16 cellular contexts compared by ENCODE assay signal in the genomic region with DNA sequence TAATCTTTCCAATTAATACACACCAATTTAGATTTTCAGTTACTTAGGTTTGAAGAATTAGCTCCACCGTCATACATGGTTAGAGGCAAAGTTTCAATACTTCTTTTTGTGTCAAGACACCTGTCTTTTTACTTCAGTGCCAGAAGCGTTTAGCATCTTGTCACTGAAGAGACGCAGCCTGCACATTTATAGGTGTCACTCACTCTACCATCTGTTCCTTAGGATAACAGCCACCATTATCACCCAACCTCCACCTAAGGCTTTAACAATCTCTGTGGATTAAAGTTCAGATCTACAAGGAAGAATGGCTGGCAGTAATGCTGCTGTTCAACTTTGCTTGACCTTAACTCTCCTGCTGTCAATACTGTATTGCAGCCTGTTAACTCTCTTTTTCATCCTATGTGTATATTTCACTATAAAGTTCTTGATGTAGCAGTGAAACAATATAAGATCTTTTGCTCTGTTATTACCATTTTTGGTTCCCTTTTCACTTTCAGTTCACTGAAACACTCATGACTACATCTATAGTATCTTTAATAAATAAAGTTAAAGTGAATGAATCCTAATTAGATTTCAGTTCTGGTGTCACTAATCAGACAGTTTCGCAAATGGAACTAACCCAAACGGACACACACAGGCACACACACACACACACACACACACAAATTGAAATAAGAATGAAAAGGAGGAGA.
DNase-seq lines count a peak whose midpoint lies in the region; ATAC-seq and TF ChIP-seq lines count a peak whose summit lies in the region.
"Had no signal": no experiment of that assay in that cellular context is flagged by ENCODE, and none has a peak within 500 bp of the region (broad histone marks: within the 10 kb centered on the region; RNA-seq: fewer than 3 reads in every experiment).

No MANE protein-coding gene starts in this region.

- H3K27me3 ChIP-seq in SJCRH30 (no peaks in the 10 kb centered on the region), GM23338 (ENCODE audit: insufficient read depth) (no peaks in the 10 kb centered on the region)

- H3K36me3 ChIP-seq in SJCRH30 (no peaks in the 10 kb centered on the region), GM23338 (ENCODE audit: insufficient read depth) (no peaks in the 10 kb centered on the region)
- H3K36me3 ChIP-seq: thoracic aorta had no signal

- H3K4me1 ChIP-seq in SJCRH30: peaks cover 10% of the 10 kb centered on the region
- H3K4me1 ChIP-seq in GM23338 (ENCODE audit: insufficient read depth): no peaks in the 10 kb centered on the region

- H3K9me2 ChIP-seq in GM23338 (ENCODE audit: insufficient read depth): no peaks in the 10 kb centered on the region

- H3K79me2 ChIP-seq in GM23338 (replicated peaks; ENCODE audit: insufficient read depth): no peaks in the 10 kb centered on the region

- no peaks in the 10 kb centered on the region for H3K9me3 Mint-ChIP-seq in GM23338
- no peaks in the 10 kb centered on the region for H3K9me3 Mint-ChIP-seq in Calu3 (ENCODE audit: low read depth, unreplicated experiment)

- H3K4me3 ChIP-seq in SJCRH30 (no peak overlapping the region), GM23338 (no peak overlapping the region)
- H3K4me3 ChIP-seq: thoracic aorta had no signal

- H3K27me3 Mint-ChIP-seq in GM23338 (ENCODE audit: insufficient read depth, low read depth, poor library complexity): no peaks in the 10 kb centered on the region
- no peaks in the 10 kb centered on the region for H3K27me3 Mint-ChIP-seq in Calu3 (ENCODE audit: unreplicated experiment)

- no TSS peak for BruUV-seq in Calu3 (replicated peaks; lab: Mats Ljungman, UMichigan)

- H3K27ac Mint-ChIP-seq in GM23338 (no peak overlapping the region), Calu3 (ENCODE audit: unreplicated experiment) (no peak overlapping the region)
- H3K27ac Mint-ChIP-seq: immature natural killer cell had no signal

- H3F3A ChIP-seq in GM23338 (replicated peaks; ENCODE audit: low read depth): no peaks in the 10 kb centered on the region

- H3K27ac ChIP-seq in SJCRH30: peak overlapping the region; percentile 6; the same call in 1 of the 2 replicates
- no peak overlapping the region for H3K27ac ChIP-seq in GM23338 (ENCODE audit: low read depth)
- H3K27ac ChIP-seq: thoracic aorta had no signal

- intact Hi-C loops in Calu3 (cut with micrococcal nuclease; ENCODE audit: unreplicated experiment): no loop called here

- CTCF ChIA-PET in Calu3 (lab: Charles Lee): no interaction called here

- ATAC-seq in GM21381 (IDR thresholded peaks at IDR 0.05; ENCODE audit: unreplicated experiment): peak; percentile 52
- ATAC-seq in HG03159 (IDR thresholded peaks at IDR 0.05; ENCODE audit: unreplicated experiment): peak; percentile 87
- ATAC-seq in GM23338: no peak
- ATAC-seq: HCT116, right cardiac atrium had no signal

- H3K4me1 Mint-ChIP-seq in GM23338 (no peaks in the 10 kb centered on the region; the same call in 2 of the 3 replicates), Calu3 (ENCODE audit: low read depth, unreplicated experiment) (no peaks in the 10 kb centered on the region)
- H3K4me1 Mint-ChIP-seq: immature natural killer cell had no signal

- H2AFZ ChIP-seq in GM23338: no peak overlapping the region

- H3K4me2 ChIP-seq in GM23338: no peak overlapping the region

- no peak overlapping the region for H3K4me3 Mint-ChIP-seq in GM23338
- no peak overlapping the region for H3K4me3 Mint-ChIP-seq in Calu3 (ENCODE audit: low read depth, unreplicated experiment)
- H3K4me3 Mint-ChIP-seq: immature natural killer cell had no signal

- DNase-seq in DMS 273 treated with DMSO at 0.1 percent for 48 hours (lab: John Stamatoyannopoulos, UW) (peak; percentile 20), SJCRH30 (peak; percentile 28 to 76), islet precursor cell (no peak), GM23338 (ENCODE audit: low spot score) (no peak), Calu3 (no peak), MV-4-11 (lab: John Stamatoyannopoulos, UW) (no peak)
- DNase-seq: ACHN, DMS53, immature natural killer cell, NCI-H1092, NCI-H774, right cardiac atrium had no signal

- H3K36me3 Mint-ChIP-seq in GM23338 (ENCODE audit: low read depth) (no peaks in the 10 kb centered on the region), Calu3 (ENCODE audit: insufficient read depth, unreplicated experiment) (no peaks in the 10 kb centered on the region)
- H3K36me3 Mint-ChIP-seq: immature natural killer cell had no signal

- no peaks in the 10 kb centered on the region for H3K9me3 ChIP-seq in SJCRH30 (replicated peaks)
- H3K9me3 ChIP-seq: thoracic aorta had no signal

- TF ChIP-seq CTCF in GM23338 (conservative IDR thresholded peaks at IDR 0.05; ENCODE audit: low read depth in 2 of 2) (no peak), Calu3 (IDR thresholded peaks at IDR 0.05; ENCODE audit: unreplicated experiment) (no peak)

- H4K20me1 ChIP-seq in GM23338 (replicated peaks; ENCODE audit: insufficient read depth): no peaks in the 10 kb centered on the region

TF ChIP-seq in GM23338, 12 proteins besides CTCF, POLR2A, EP300 and RAD21:
- TF ChIP-seq STAT1 (IDR thresholded peaks at IDR 0.05; ENCODE audit: unreplicated experiment): no peak
- no peak for TF ChIP-seq CREB1 (CRISPR knock-in tag; IDR thresholded peaks at IDR 0.05; ENCODE audit: low read depth)
- TF ChIP-seq NANOG (IDR thresholded peaks at IDR 0.05; ENCODE audit: borderline replicate concordance): no peak
- no peak for TF ChIP-seq POLR2AphosphoS5 (IDR thresholded peaks at IDR 0.05; ENCODE audit: low read depth)
- no peak for TF ChIP-seq EZH2phosphoT487 (IDR thresholded peaks at IDR 0.05; ENCODE audit: unreplicated experiment)
- no peak for TF ChIP-seq ZNF114 (CRISPR knock-in tag; IDR thresholded peaks at IDR 0.05)
- TF ChIP-seq, protein P1, sequence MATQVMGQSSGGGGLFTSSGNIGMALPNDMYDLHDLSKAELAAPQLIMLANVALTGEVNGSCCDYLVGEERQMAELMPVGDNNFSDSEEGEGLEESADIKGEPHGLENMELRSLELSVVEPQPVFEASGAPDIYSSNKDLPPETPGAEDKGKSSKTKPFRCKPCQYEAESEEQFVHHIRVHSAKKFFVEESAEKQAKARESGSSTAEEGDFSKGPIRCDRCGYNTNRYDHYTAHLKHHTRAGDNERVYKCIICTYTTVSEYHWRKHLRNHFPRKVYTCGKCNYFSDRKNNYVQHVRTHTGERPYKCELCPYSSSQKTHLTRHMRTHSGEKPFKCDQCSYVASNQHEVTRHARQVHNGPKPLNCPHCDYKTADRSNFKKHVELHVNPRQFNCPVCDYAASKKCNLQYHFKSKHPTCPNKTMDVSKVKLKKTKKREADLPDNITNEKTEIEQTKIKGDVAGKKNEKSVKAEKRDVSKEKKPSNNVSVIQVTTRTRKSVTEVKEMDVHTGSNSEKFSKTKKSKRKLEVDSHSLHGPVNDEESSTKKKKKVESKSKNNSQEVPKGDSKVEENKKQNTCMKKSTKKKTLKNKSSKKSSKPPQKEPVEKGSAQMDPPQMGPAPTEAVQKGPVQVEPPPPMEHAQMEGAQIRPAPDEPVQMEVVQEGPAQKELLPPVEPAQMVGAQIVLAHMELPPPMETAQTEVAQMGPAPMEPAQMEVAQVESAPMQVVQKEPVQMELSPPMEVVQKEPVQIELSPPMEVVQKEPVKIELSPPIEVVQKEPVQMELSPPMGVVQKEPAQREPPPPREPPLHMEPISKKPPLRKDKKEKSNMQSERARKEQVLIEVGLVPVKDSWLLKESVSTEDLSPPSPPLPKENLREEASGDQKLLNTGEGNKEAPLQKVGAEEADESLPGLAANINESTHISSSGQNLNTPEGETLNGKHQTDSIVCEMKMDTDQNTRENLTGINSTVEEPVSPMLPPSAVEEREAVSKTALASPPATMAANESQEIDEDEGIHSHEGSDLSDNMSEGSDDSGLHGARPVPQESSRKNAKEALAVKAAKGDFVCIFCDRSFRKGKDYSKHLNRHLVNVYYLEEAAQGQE (IDR thresholded peaks at IDR 0.05; ENCODE audit: unreplicated experiment): no peak
- TF ChIP-seq ZNF331 (CRISPR knock-in tag; IDR thresholded peaks at IDR 0.05; ENCODE audit: low read depth): no peak

Comparison
In these comparisons a context has a peak if more than half of its experiments do, and no peak if none do; other contexts are left out.
1. DNase-seq: peak in DMS 273 treated with DMSO at 0.1 percent for 48 hours (single experiment) and SJCRH30 (2 of 2); none in islet precursor cell (single experiment), GM23338 (single experiment), Calu3 (single experiment) and MV-4-11 (single experiment).